Comparison of ENCODE assay signal across 20 cellular contexts in the genomic region with DNA sequence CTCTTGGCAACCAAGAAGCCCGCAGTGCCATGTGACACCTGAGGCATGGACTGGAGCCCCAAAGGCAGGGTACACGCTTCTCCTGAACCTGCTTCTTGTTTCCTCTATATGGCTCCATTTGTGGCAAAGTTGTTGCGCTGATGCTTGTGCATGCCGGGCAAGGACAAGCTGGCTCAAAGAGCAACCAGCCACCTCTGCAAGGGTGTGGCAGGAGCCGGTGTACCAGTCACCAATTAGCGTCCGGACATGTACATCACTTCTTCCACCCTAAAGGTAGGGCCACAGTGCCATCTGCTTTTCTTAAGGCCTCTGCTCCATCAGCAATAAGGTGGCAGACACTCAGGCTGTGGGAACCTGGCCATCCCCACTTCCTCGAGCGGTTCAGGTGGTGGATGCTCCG. TPM values are rescaled to one million over a fixed set of nuclear protein-coding genes. Genes with fewer than 3 reads are reported as not detected.
"Had no signal": no experiment of that assay in that cellular context is flagged by ENCODE, and none has a peak within 500 bp of the region (broad histone marks: within the 10 kb centered on the region; RNA-seq: fewer than 3 reads in every experiment).

No MANE protein-coding gene starts in this region.

RNA-seq across cellular contexts. Expression of a gene that starts 43.9 kb away (rescaled TPM):
- total RNA-seq: activated CD4-positive, alpha-beta memory T cell treated with anti-CD3 and anti-CD28 coated beads for 36 hours; activated CD4-positive, alpha-beta T cell treated with anti-CD3 and anti-CD28 coated beads for 36 hours; activated CD4-positive, alpha-beta T cell treated with anti-CD3 and anti-CD28 coated beads, Interleukin-2, amount 10 ng/mL, durations not matched to agents 24 days and 14 days; activated CD8-positive, alpha-beta memory T cell treated with anti-CD3 and anti-CD28 coated beads for 36 hours; activated CD8-positive, alpha-beta memory T cell treated with anti-CD3 and anti-CD28 coated beads, Interleukin-2, amount 10 ng/mL, durations not matched to agents 7 days and 5 days; activated CD8-positive, alpha-beta T cell treated with anti-CD3 and anti-CD28 coated beads, Interleukin-2, amount 10 ng/mL, durations not matched to agents 7 days and 5 days; activated naive CD4-positive, alpha-beta T cell treated with anti-CD3 and anti-CD28 coated beads, Interleukin-2, amount 50 U/mL, for 72 hours; activated naive CD8-positive, alpha-beta T cell treated with anti-CD3 and anti-CD28 coated beads, Interleukin-2, amount 10 ng/mL, durations not matched to agents 7 days and 5 days; activated T-cell treated with anti-CD3 and anti-CD28 coated beads, Interleukin-2, amount 50 U/mL, for 72 hours; ascending aorta; breast epithelium; cardiac muscle cell; cerebellum; dermis blood vessel endothelial cell; esophagus squamous epithelium; fibroblast of lung; fibroblast of villous mesenchyme; gastroesophageal sphincter; glomerular endothelial cell; T-helper 1 cell treated with Interleukin-12 subunit alpha and Interleukin-12 subunit beta and Interleukin-4 antibody, amounts not matched to agents 30 ng/mL and 1 ng/mL, for 36 hours had no signal
- polyA plus RNA-seq: cardiac muscle cell, fibroblast of lung had no signal
